Comparison of ENCODE assay signal across 17 cellular contexts in the genomic region with DNA sequence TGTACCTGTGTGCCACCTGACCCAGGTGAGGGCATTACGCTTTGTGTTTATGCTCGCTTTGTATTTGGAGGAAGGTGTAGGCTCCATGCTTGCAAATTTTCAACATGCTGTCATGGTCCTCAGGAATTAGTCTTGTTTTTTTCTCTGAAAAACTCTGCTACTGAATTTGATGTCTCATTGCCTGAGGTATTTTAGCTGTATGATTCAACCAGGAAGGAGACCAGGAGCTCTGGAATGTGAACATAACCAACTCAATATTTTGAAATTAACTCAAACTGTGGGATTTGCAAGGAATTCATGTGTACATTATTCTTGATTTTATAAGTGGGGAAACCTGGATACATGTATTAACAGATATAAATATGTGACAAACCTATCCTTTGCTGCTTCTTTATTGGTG.
DNase-seq lines count a peak whose midpoint lies in the region; ATAC-seq and TF ChIP-seq lines count a peak whose summit lies in the region.
"Had no signal": no experiment of that assay in that cellular context is flagged by ENCODE, and none has a peak within 500 bp of the region (broad histone marks: within the 10 kb centered on the region; RNA-seq: fewer than 3 reads in every experiment).

No MANE protein-coding gene starts in this region.

- H2AFZ ChIP-seq in GM23248 (peak overlapping the region; percentile 2; the same call in 1 of the 2 replicates), smooth muscle cell (ENCODE audit: low read depth) (no peak overlapping the region)

- peak overlapping the region; percentile 75 for H3K27ac ChIP-seq in GM23248
- H3K27ac ChIP-seq in smooth muscle cell (ENCODE audit: low read depth): peak overlapping the region; percentile 64
- H3K27ac ChIP-seq: right lobe of liver, vagina had no signal

- H3K4me1 ChIP-seq in GM23248 (ENCODE audit: insufficient read depth): peaks cover 33% of the 10 kb centered on the region
- H3K4me1 ChIP-seq in adipocyte (ENCODE audit: control insufficient read depth, insufficient read depth, low read length): peaks cover 15% of the 10 kb centered on the region
- peaks cover 5% of the 10 kb centered on the region for H3K4me1 ChIP-seq in smooth muscle cell (ENCODE audit: low read depth)
- H3K4me1 ChIP-seq: vagina had no signal

- H4K20me1 ChIP-seq in GM23248 (ENCODE audit: insufficient read depth) (no peaks in the 10 kb centered on the region), smooth muscle cell (ENCODE audit: low read depth) (no peaks in the 10 kb centered on the region)

- H3K27me3 ChIP-seq in GM23248 (replicated peaks; ENCODE audit: insufficient read depth): no peaks in the 10 kb centered on the region
- H3K27me3 ChIP-seq in adipocyte (replicated peaks; ENCODE audit: control insufficient read depth, insufficient read depth, low read length): no peaks in the 10 kb centered on the region
- no peaks in the 10 kb centered on the region for H3K27me3 ChIP-seq in smooth muscle cell (ENCODE audit: low read depth)
- H3K27me3 ChIP-seq: right lobe of liver, vagina had no signal

- H3K9me3 ChIP-seq in GM23248 (ENCODE audit: low read depth) (no peaks in the 10 kb centered on the region), adipocyte (ENCODE audit: control insufficient read depth, low read length) (no peaks in the 10 kb centered on the region), smooth muscle cell (replicated peaks; ENCODE audit: low read depth) (no peaks in the 10 kb centered on the region)
- H3K9me3 ChIP-seq: right lobe of liver, vagina had no signal

- peak overlapping the region; percentile 81 for H3K4me2 ChIP-seq in GM23248 (ENCODE audit: unreplicated experiment)
- H3K4me2 ChIP-seq in smooth muscle cell: peak overlapping the region; percentile 67

- ATAC-seq in left ventricle myocardium superior: no peak
- ATAC-seq: left lobe of liver; natural killer cell treated with Interleukin-12 subunit alpha and Interleukin-12 subunit beta and Interleukin-15 and Interleukin-18, amount 100 ng/mL, for 72 hours; right lobe of liver; stimulated activated naive CD8-positive, alpha-beta T cell treated with anti-CD3 and anti-CD28 coated beads, Interleukin-15, Interleukin-2, amounts not matched to agents 100 U/mL and 50 U/mL, for 24 hours had no signal

- no peaks in the 10 kb centered on the region for H3K36me3 ChIP-seq in GM23248 (ENCODE audit: low read depth)
- no peaks in the 10 kb centered on the region for H3K36me3 ChIP-seq in adipocyte (ENCODE audit: control insufficient read depth, insufficient read depth, low read length, severe bottlenecking)
- no peaks in the 10 kb centered on the region for H3K36me3 ChIP-seq in smooth muscle cell (ENCODE audit: low read depth)
- H3K36me3 ChIP-seq: right lobe of liver, vagina had no signal

- in situ Hi-C loops in GM23248 (cut with MboI): no loop called here

- H3F3A ChIP-seq in GM23248 (ENCODE audit: insufficient read depth): peaks cover 25% of the 10 kb centered on the region
- no peaks in the 10 kb centered on the region for H3F3A ChIP-seq in smooth muscle cell (ENCODE audit: low read depth)

- H3K9ac ChIP-seq in GM23248: peak overlapping the region; percentile 22
- H3K9ac ChIP-seq in adipocyte (ENCODE audit: low read length): no peak overlapping the region
- H3K9ac ChIP-seq in smooth muscle cell (ENCODE audit: low read depth): no peak overlapping the region

- DNase-seq in GM23248 (peak; percentile 90), adipocyte (ENCODE audit: low read depth) (peak; percentile 76), foreskin fibroblast (peak; percentile 12 to 45), smooth muscle cell (lab: John Stamatoyannopoulos, UW; ENCODE audit: unreplicated experiment) (no peak), left ventricle myocardium superior (no peak), DMS153 (lab: John Stamatoyannopoulos, UW) (no peak), amygdala (lab: John Stamatoyannopoulos, UW) (no peak)
- DNase-seq: activated CD4-positive, alpha-beta T cell treated with anti-CD3 and anti-CD28 coated beads, Interleukin-2, amount 10 ng/mL, durations not matched to agents 7 days and 5 days; endodermal cell; KBM-7; NCI-H1417 treated with DMSO at 0.1 percent for 48 hours; NCI-H510A treated with DMSO at 0.1 percent for 48 hours; right lobe of liver; stimulated activated naive CD8-positive, alpha-beta T cell treated with anti-CD3 and anti-CD28 coated beads, Interleukin-15, Interleukin-2, amounts not matched to agents 100 U/mL and 50 U/mL, for 24 hours had no signal

- peak overlapping the region; percentile 54 for H3K4me3 ChIP-seq in GM23248
- peak overlapping the region; percentile 24 for H3K4me3 ChIP-seq in adipocyte (ENCODE audit: low read length)
- no peak overlapping the region for H3K4me3 ChIP-seq in foreskin fibroblast (ENCODE audit: low read depth in 1 of 2, low read length in 2 of 2)
- H3K4me3 ChIP-seq in smooth muscle cell: no peak overlapping the region
- H3K4me3 ChIP-seq: right lobe of liver, vagina had no signal

- no peaks in the 10 kb centered on the region for H3K9me2 ChIP-seq in GM23248 (ENCODE audit: insufficient read depth)

- H3K79me2 ChIP-seq in GM23248 (ENCODE audit: insufficient read depth) (no peaks in the 10 kb centered on the region), smooth muscle cell (ENCODE audit: low read depth) (no peaks in the 10 kb centered on the region)

- TF ChIP-seq CTCF in foreskin fibroblast (IDR thresholded peaks at IDR 0.05; ENCODE audit: low read depth, low read length) (no peak), smooth muscle cell (IDR thresholded peaks at IDR 0.05; ENCODE audit: borderline replicate concordance, insufficient read depth, poor library complexity, severe bottlenecking) (no peak)

- intact Hi-C loops in left ventricle myocardium superior (cut with micrococcal nuclease): no loop called here

- WGBS in GM23248 (ENCODE audit: low coverage in 1 of 2, low lambda C conversion rate in 2 of 2, missing lambda C conversion rate in 2 of 2), 2 experiments: 28 to 37% methylated on average over 2 of the region's 2 CpGs
- 66% methylated on average over 2 of the region's 2 CpGs for WGBS in smooth muscle cell (ENCODE audit: low lambda C conversion rate)

Comparison
In these comparisons a context has a peak if more than half of its experiments do, and no peak if none do; other contexts are left out.
1. DNase-seq: peak in GM23248 (single experiment), adipocyte (single experiment) and foreskin fibroblast (2 of 2); none in smooth muscle cell (single experiment), left ventricle myocardium superior (single experiment), DMS153 (single experiment) and amygdala (0 of 56).
2. H3K4me3 ChIP-seq: peak in GM23248 (single experiment) and adipocyte (single experiment); none in foreskin fibroblast (0 of 2) and smooth muscle cell (single experiment).